Comparison of ENCODE assay signal across 18 cellular contexts in the genomic region with DNA sequence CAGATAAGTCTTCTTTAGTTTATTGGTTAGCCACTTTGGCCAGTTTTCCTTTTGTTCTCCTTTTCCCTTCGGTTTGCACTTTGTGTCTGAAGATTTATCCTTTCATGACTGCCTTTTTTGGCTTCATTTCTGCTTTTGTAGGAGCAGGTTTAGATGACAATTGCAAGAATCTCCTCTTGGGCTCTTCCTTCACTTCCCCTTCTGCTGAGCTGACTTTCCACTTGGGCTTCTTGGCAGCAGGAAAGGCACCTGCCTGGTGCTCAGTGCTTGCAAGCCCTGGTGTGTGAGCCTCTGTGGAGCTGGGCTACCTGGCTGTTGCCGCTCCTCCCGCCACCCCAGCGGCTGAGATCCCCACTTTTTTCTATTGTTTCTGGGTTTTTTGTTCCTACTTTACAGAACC. TPM values are rescaled to one million over a fixed set of nuclear protein-coding genes. Genes with fewer than 3 reads are reported as not detected.
DNase-seq lines count a peak whose midpoint lies in the region; ATAC-seq and TF ChIP-seq lines count a peak whose summit lies in the region.
"Had no signal": no experiment of that assay in that cellular context is flagged by ENCODE, and none has a peak within 500 bp of the region (broad histone marks: within the 10 kb centered on the region; RNA-seq: fewer than 3 reads in every experiment).

No MANE protein-coding gene starts in this region.

- peak overlapping the region; percentile 63 for H3K14ac ChIP-seq in neuronal stem cell (ENCODE audit: low read length)

- peaks cover 95% of the 10 kb centered on the region for H3K79me2 ChIP-seq in GM23338 (replicated peaks; ENCODE audit: insufficient read depth)

- H2BK120ac ChIP-seq in neuronal stem cell (ENCODE audit: low read depth, low read length), result no peak overlapping the region

- no peak overlapping the region for H2AFZ ChIP-seq in GM23338
- H2AFZ ChIP-seq in neuronal stem cell (ENCODE audit: low read length), result no peak overlapping the region

- no peak overlapping the region for H3K4me3 ChIP-seq in GM23338
- H3K4me3 ChIP-seq in neuronal stem cell (ENCODE audit: low read length in 2 of 2), result no peak overlapping the region
- no peak overlapping the region for H3K4me3 ChIP-seq in foreskin fibroblast (ENCODE audit: low read depth in 1 of 2, low read length in 2 of 2)

- H3K79me1 ChIP-seq in neuronal stem cell (ENCODE audit: low read depth, low read length), result no peaks in the 10 kb centered on the region

- H2BK5ac ChIP-seq in neuronal stem cell (ENCODE audit: low read length), result no peak overlapping the region

- H3K36me3 ChIP-seq in GM23338 (ENCODE audit: insufficient read depth) (no peaks in the 10 kb centered on the region; the same call in 1 of the 2 replicates), neuronal stem cell (replicated peaks in 1 of 2; ENCODE audit: control insufficient read depth in 2 of 2, insufficient read depth in 2 of 2, low read length in 2 of 2) (peaks cover 0 to 3% of the 10 kb centered on the region in 2 donors)

- no peaks in the 10 kb centered on the region for H3K27me3 Mint-ChIP-seq in GM23338 (ENCODE audit: insufficient read depth, low read depth, poor library complexity)
- H3K27me3 Mint-ChIP-seq in chondrocyte (ENCODE audit: low read depth), result no peaks in the 10 kb centered on the region
- H3K27me3 Mint-ChIP-seq: B cell had no signal

- H3K4ac ChIP-seq in neuronal stem cell (ENCODE audit: low read length), result no peak overlapping the region

- H3K4me1 Mint-ChIP-seq in GM23338, result peaks cover 13% of the 10 kb centered on the region; the same call in 2 of the 3 replicates
- peaks cover 12% of the 10 kb centered on the region for H3K4me1 Mint-ChIP-seq in chondrocyte (ENCODE audit: low read depth)

- H3K9me2 ChIP-seq in GM23338 (ENCODE audit: insufficient read depth), result 0 out of 2 replicates have a peak, but pooled peaks cover 3% of the 10 kb centered on the region

- peaks cover 6 to 21% of the 10 kb centered on the region in 2 donors for H3K9me3 ChIP-seq in neuronal stem cell (replicated peaks in 1 of 2; ENCODE audit: control insufficient read depth in 2 of 2, insufficient read depth in 1 of 2, low read depth in 1 of 2, low read length in 2 of 2)

- H3K4me2 ChIP-seq in GM23338 (no peak overlapping the region), neuronal stem cell (ENCODE audit: insufficient read depth, low read length, poor library complexity, severe bottlenecking) (no peak overlapping the region)

- no peak overlapping the region for H4K8ac ChIP-seq in neuronal stem cell (ENCODE audit: low read depth, low read length)

- H3F3A ChIP-seq in GM23338 (replicated peaks; ENCODE audit: low read depth), result no peaks in the 10 kb centered on the region

- ATAC-seq in GM23338, result peak; percentile 68
- ATAC-seq: CD8-positive, alpha-beta T cell; SK-N-SH treated with all-trans-retinoic acid at 6 μM for 48 hours had no signal

- H2BK12ac ChIP-seq in neuronal stem cell (ENCODE audit: low read length), result no peak overlapping the region

- no peaks in the 10 kb centered on the region for H3K9me3 Mint-ChIP-seq in GM23338
- peaks cover 18% of the 10 kb centered on the region for H3K9me3 Mint-ChIP-seq in chondrocyte (ENCODE audit: low read depth)

- no peak overlapping the region for H3K18ac ChIP-seq in neuronal stem cell (ENCODE audit: low read length)

- H3K4me3 Mint-ChIP-seq in GM23338 (no peak overlapping the region), chondrocyte (ENCODE audit: unreplicated experiment) (no peak overlapping the region)
- H3K4me3 Mint-ChIP-seq: B cell; CD8-positive, alpha-beta T cell had no signal

- no peak overlapping the region for H3K27ac ChIP-seq in GM23338 (ENCODE audit: low read depth)
- H3K27ac ChIP-seq in neuronal stem cell (replicated peaks; ENCODE audit: low read length), result no peak overlapping the region

- no peak overlapping the region for H2AK5ac ChIP-seq in neuronal stem cell (ENCODE audit: low read depth, low read length)

- no peak for TF ChIP-seq CTCF in GM23338 (conservative IDR thresholded peaks at IDR 0.05; ENCODE audit: low read depth in 2 of 2)
- TF ChIP-seq CTCF in chondrocyte (IDR thresholded peaks at IDR 0.05), result no peak
- TF ChIP-seq CTCF in foreskin fibroblast (IDR thresholded peaks at IDR 0.05; ENCODE audit: low read depth, low read length), result no peak

- H2BK15ac ChIP-seq in neuronal stem cell (ENCODE audit: low read length), result no peak overlapping the region

- H3K27me3 ChIP-seq in GM23338 (ENCODE audit: insufficient read depth), result no peaks in the 10 kb centered on the region
- H3K27me3 ChIP-seq in neuronal stem cell (ENCODE audit: control insufficient read depth in 3 of 3, insufficient read depth in 3 of 3, low read depth in 1 of 3, low read length in 3 of 3), result no peaks in the 10 kb centered on the region

- no peak overlapping the region for H3K9ac ChIP-seq in neuronal stem cell (ENCODE audit: low read depth, low read length, poor library complexity)

- peaks cover 9% of the 10 kb centered on the region for H3K36me3 Mint-ChIP-seq in GM23338 (ENCODE audit: low read depth)
- peaks cover 7% of the 10 kb centered on the region for H3K36me3 Mint-ChIP-seq in chondrocyte (ENCODE audit: low read depth)
- H3K36me3 Mint-ChIP-seq: CD8-positive, alpha-beta T cell had no signal

- H4K91ac ChIP-seq in neuronal stem cell (ENCODE audit: low read depth, low read length, poor library complexity), result no peak overlapping the region

- H3K27ac Mint-ChIP-seq in GM23338, result no peak overlapping the region
- no peak overlapping the region for H3K27ac Mint-ChIP-seq in chondrocyte (ENCODE audit: unreplicated experiment)
- H3K27ac Mint-ChIP-seq: B cell; CD8-positive, alpha-beta T cell had no signal

- no peak overlapping the region for H3K23ac ChIP-seq in neuronal stem cell (ENCODE audit: low read depth, low read length, poor library complexity)

- DNase-seq in GM23338 (ENCODE audit: low spot score), result peak; percentile 13
- peak; percentile 59 for DNase-seq in NOMO-1 treated with DMSO at 0.1 percent for 48 hours (lab: John Stamatoyannopoulos, UW; ENCODE audit: unreplicated experiment)
- DNase-seq in SKM-1 treated with dmso at 0.1 percent for 144 hours (lab: John Stamatoyannopoulos, UW; ENCODE audit: unreplicated experiment), result peak; percentile 47
- no peak for DNase-seq in neuronal stem cell (ENCODE audit: low spot score)
- DNase-seq in stimulated activated CD4-positive, alpha-beta T cell treated with anti-CD3 and anti-CD28 coated beads, Interleukin-4, amount 100 ng/mL, for 4 hours, result no peak
- DNase-seq in chondrocyte (ENCODE audit: low spot score), result no peak
- no peak for DNase-seq in foreskin fibroblast
- no peak for DNase-seq in activated gamma-delta T cell (lab: John Stamatoyannopoulos, UW)
- DNase-seq: CD8-positive, alpha-beta T cell; DMS79 treated with DMSO at 0.1 percent for 48 hours; GF-D8; GOT3; NCI-H1417; NCI-H1930; NCI-H2171; NCI-H510A had no signal

- peaks cover 24% of the 10 kb centered on the region; the same call in 1 of the 2 replicates for H4K20me1 ChIP-seq in GM23338 (replicated peaks; ENCODE audit: insufficient read depth)

- no CpG with 5 or more reads among the region's 4 CpGs for whole genome bisulfite sequencing in neuronal stem cell (ENCODE audit: extremely low coverage in 2 of 2, insufficient read length in 2 of 2, insufficient replicate concordance in 1 of 2), 2 donors

- H3K4me1 ChIP-seq in GM23338 (ENCODE audit: insufficient read depth), result no peaks in the 10 kb centered on the region
- H3K4me1 ChIP-seq in neuronal stem cell (ENCODE audit: control insufficient read depth in 2 of 2, insufficient read depth in 1 of 2, low read depth in 1 of 2, low read length in 2 of 2), result peaks cover 0 to 2% of the 10 kb centered on the region in 2 donors

TF ChIP-seq in GM23338, 12 proteins besides CTCF, POLR2A, EP300 and RAD21 (continues in another document):
- TF ChIP-seq, protein P1, sequence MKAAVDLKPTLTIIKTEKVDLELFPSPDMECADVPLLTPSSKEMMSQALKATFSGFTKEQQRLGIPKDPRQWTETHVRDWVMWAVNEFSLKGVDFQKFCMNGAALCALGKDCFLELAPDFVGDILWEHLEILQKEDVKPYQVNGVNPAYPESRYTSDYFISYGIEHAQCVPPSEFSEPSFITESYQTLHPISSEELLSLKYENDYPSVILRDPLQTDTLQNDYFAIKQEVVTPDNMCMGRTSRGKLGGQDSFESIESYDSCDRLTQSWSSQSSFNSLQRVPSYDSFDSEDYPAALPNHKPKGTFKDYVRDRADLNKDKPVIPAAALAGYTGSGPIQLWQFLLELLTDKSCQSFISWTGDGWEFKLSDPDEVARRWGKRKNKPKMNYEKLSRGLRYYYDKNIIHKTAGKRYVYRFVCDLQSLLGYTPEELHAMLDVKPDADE (IDR thresholded peaks at IDR 0.05), result no peak
- no peak for TF ChIP-seq EZH2phosphoT487 (IDR thresholded peaks at IDR 0.05; ENCODE audit: unreplicated experiment)

RNA-seq across cellular contexts. Expression of a gene that starts 7.3 kb away (rescaled TPM):
- 12.2 and 18.1 TPM in 2 replicates for total RNA-seq in GM23338 (2014; rRNA removed; shearing (Covaris generic))
- polyA plus RNA-seq in GM23338 (2016; fragmentation: Nextera tagmentation; extraction: Ambion mirVana), result 38.7 and 48.2 TPM in 2 replicates
- 40.0 TPM for polyA plus RNA-seq in neuronal stem cell (2013, experiment 1 of 2)
- polyA plus RNA-seq in neuronal stem cell (2013, experiment 2 of 2), result 42.4 TPM
- total RNA-seq in chondrocyte, result 6.6 to 10.1 TPM (median 9.2 TPM) in 3 replicates

RNA-seq across cellular contexts. Expression of a gene that starts 26.4 kb away (rescaled TPM):
- 12.9 and 13.0 TPM in 2 replicates for total RNA-seq in GM23338 (2014; rRNA removed; shearing (Covaris generic))
- polyA plus RNA-seq in GM23338 (2016; fragmentation: Nextera tagmentation; extraction: Ambion mirVana), result 6.4 and 8.6 TPM in 2 replicates
- polyA plus RNA-seq in neuronal stem cell (2013, experiment 1 of 2), result 7.3 TPM
- polyA plus RNA-seq in neuronal stem cell (2013, experiment 2 of 2), result 6.8 TPM
- 35.6 to 46.2 TPM (median 38.2 TPM) in 3 replicates for total RNA-seq in chondrocyte

Comparison
In these comparisons a context has a peak if more than half of its experiments do, and no peak if none do; other contexts are left out.
1. DNase-seq: peak in GM23338 (single experiment), NOMO-1 treated with DMSO at 0.1 percent for 48 hours (single experiment) and SKM-1 treated with dmso at 0.1 percent for 144 hours (single experiment); none in neuronal stem cell (single experiment), stimulated activated CD4-positive, alpha-beta T cell treated with anti-CD3 and anti-CD28 coated beads, Interleukin-4, amount 100 ng/mL, for 4 hours (0 of 2), chondrocyte (single experiment), foreskin fibroblast (0 of 2) and activated gamma-delta T cell (single experiment).